Comparison of ENCODE assay signal across 8 cellular contexts in the genomic region with DNA sequence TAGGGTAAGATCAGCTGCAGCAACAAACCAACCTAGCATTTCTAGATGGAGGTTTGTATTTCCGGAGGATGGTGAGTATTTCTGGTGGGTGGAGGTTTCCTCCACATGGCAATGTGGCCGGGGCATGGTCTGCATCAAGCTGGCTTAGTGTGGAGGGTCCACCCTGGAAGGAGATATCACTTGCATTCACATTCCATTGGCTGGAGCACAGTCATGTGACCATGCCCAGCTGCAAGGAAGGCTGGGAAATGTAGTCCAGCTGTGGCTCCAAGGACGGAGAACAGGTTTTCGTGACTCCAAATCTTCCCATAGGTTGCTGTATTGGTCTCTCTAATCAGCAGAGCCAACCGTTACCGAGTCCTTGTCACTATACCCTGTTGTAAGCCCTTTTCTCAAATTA.
DNase-seq lines count a peak whose midpoint lies in the region; TF ChIP-seq lines count a peak whose summit lies in the region.

No MANE protein-coding gene starts in this region.

- peaks cover 38% of the 10 kb centered on the region for H3K4me1 Mint-ChIP-seq in activated CD4-positive, alpha-beta T cell treated with anti-CD3 and anti-CD28 coated beads, Interleukin-2, amount 10 ng/mL, durations not matched to agents 24 days and 14 days

- peaks cover 36% of the 10 kb centered on the region for H4K20me1 ChIP-seq in osteoblast (ENCODE audit: insufficient read depth, low read length)

- intact Hi-C loops in activated CD4-positive, alpha-beta T cell treated with anti-CD3 and anti-CD28 coated beads, Interleukin-2, amount 10 ng/mL, durations not matched to agents 24 days and 14 days (cut with micrococcal nuclease) = loop anchor here (5.0 kb wide), 2 partner anchors 72 to 158 kb away; partner anchors contain the start of gene PEMT
- intact Hi-C loops in thyroid gland (cut with DNase I) = no loop called here

- DNase-seq in DMS 273 (lab: John Stamatoyannopoulos, UW; ENCODE audit: unreplicated experiment) = peak; percentile 75
- DNase-seq in DMS 273 treated with DMSO at 0.1 percent for 48 hours (lab: John Stamatoyannopoulos, UW) = no peak
- DNase-seq in NB4 (ENCODE audit: low read depth) = peak; percentile 76
- DNase-seq in activated CD4-positive, alpha-beta T cell treated with anti-CD3 and anti-CD28 coated beads, Interleukin-2, amount 10 ng/mL, durations not matched to agents 24 days and 14 days = peak; percentile 87
- peak in 2 of 3 donors; percentile 25 to 34 for DNase-seq in effector memory CD4-positive, alpha-beta T cell
- DNase-seq in osteoblast (ENCODE audit: insufficient read length, low spot score, missing footprints) = peak; percentile 88
- no peak for DNase-seq in thyroid gland
- DNase-seq in HCEC 1CT = no peak

- H3K4me2 ChIP-seq in osteoblast (ENCODE audit: insufficient read depth, low read length) = no peak overlapping the region

- H3K27ac Mint-ChIP-seq in activated CD4-positive, alpha-beta T cell treated with anti-CD3 and anti-CD28 coated beads, Interleukin-2, amount 10 ng/mL, durations not matched to agents 24 days and 14 days = peak overlapping the region; percentile 73

- TF ChIP-seq CTCF in NB4 (IDR thresholded peaks at IDR 0.05; ENCODE audit: low read depth, low read length) (no peak), osteoblast (IDR thresholded peaks at IDR 0.05; ENCODE audit: extremely low read depth, low read depth, low read length) (no peak), thyroid gland (IDR thresholded peaks at IDR 0.05) (no peak)

- H2AFZ ChIP-seq in osteoblast (ENCODE audit: low read length) = no peak overlapping the region

- no peaks in the 10 kb centered on the region for H3K36me3 Mint-ChIP-seq in activated CD4-positive, alpha-beta T cell treated with anti-CD3 and anti-CD28 coated beads, Interleukin-2, amount 10 ng/mL, durations not matched to agents 24 days and 14 days (ENCODE audit: low read depth)

- H3K27ac ChIP-seq in effector memory CD4-positive, alpha-beta T cell (ENCODE audit: insufficient read depth, low read length, poor library complexity, severe bottlenecking) = peak overlapping the region; percentile 31
- no peak overlapping the region for H3K27ac ChIP-seq in osteoblast (ENCODE audit: low read depth, low read length)
- no peak overlapping the region for H3K27ac ChIP-seq in thyroid gland

- no peaks in the 10 kb centered on the region for H3K36me3 ChIP-seq in effector memory CD4-positive, alpha-beta T cell (ENCODE audit: control insufficient read depth, insufficient read depth, low read length)
- H3K36me3 ChIP-seq in osteoblast (ENCODE audit: insufficient read depth, low read length) (no peaks in the 10 kb centered on the region), thyroid gland (no peaks in the 10 kb centered on the region)

- H3K9me3 Mint-ChIP-seq in activated CD4-positive, alpha-beta T cell treated with anti-CD3 and anti-CD28 coated beads, Interleukin-2, amount 10 ng/mL, durations not matched to agents 24 days and 14 days = no peaks in the 10 kb centered on the region

- H3K9me3 ChIP-seq in effector memory CD4-positive, alpha-beta T cell (ENCODE audit: control insufficient read depth, low read length) = no peaks in the 10 kb centered on the region
- H3K9me3 ChIP-seq in osteoblast (ENCODE audit: low read depth, low read length) (no peaks in the 10 kb centered on the region), thyroid gland (no peaks in the 10 kb centered on the region)

- 76% methylated on average over 6 of the region's 6 CpGs for WGBS in thyroid gland, 2 donors

- H3K27me3 ChIP-seq in effector memory CD4-positive, alpha-beta T cell (replicated peaks; ENCODE audit: control insufficient read depth, insufficient read depth, low read length, poor library complexity, severe bottlenecking) = no peaks in the 10 kb centered on the region
- H3K27me3 ChIP-seq in osteoblast (ENCODE audit: insufficient read depth, low read length) (no peaks in the 10 kb centered on the region), thyroid gland (no peaks in the 10 kb centered on the region)

- H3K27me3 Mint-ChIP-seq in activated CD4-positive, alpha-beta T cell treated with anti-CD3 and anti-CD28 coated beads, Interleukin-2, amount 10 ng/mL, durations not matched to agents 24 days and 14 days = no peaks in the 10 kb centered on the region

- no peak overlapping the region for H3K4me3 ChIP-seq in NB4 (ENCODE audit: low read depth, low read length)
- H3K4me3 ChIP-seq in effector memory CD4-positive, alpha-beta T cell (ENCODE audit: insufficient read depth, low read depth, low read length, poor library complexity, severe bottlenecking) = no peak overlapping the region
- H3K4me3 ChIP-seq in osteoblast (ENCODE audit: insufficient read depth, low read length) = no peak overlapping the region
- H3K4me3 ChIP-seq in thyroid gland (replicated peaks in 1 of 3) = no peak overlapping the region

- H3K4me1 ChIP-seq in effector memory CD4-positive, alpha-beta T cell (ENCODE audit: control insufficient read depth, insufficient read depth, low read length, poor library complexity, severe bottlenecking) = peaks cover 40% of the 10 kb centered on the region
- H3K4me1 ChIP-seq in osteoblast (ENCODE audit: insufficient read depth, low read length) (peaks cover 14% of the 10 kb centered on the region), thyroid gland (peaks cover 29 to 50% of the 10 kb centered on the region in 2 donors)

- peaks cover 83% of the 10 kb centered on the region for H3K79me2 ChIP-seq in osteoblast (ENCODE audit: insufficient read depth, low read length)

- no peak for TF ChIP-seq POLR2A in NB4 (IDR thresholded peaks at IDR 0.05; ENCODE audit: extremely low read depth, insufficient read length)
- TF ChIP-seq POLR2A in thyroid gland (IDR thresholded peaks at IDR 0.05) = no peak

- H3K4me3 Mint-ChIP-seq in activated CD4-positive, alpha-beta T cell treated with anti-CD3 and anti-CD28 coated beads, Interleukin-2, amount 10 ng/mL, durations not matched to agents 24 days and 14 days = peak overlapping the region; percentile 24

Comparison
In these comparisons a context has a peak if more than half of its experiments do, and no peak if none do; other contexts are left out.
1. DNase-seq: peak in DMS 273 (single experiment), NB4 (single experiment), activated CD4-positive, alpha-beta T cell treated with anti-CD3 and anti-CD28 coated beads, Interleukin-2, amount 10 ng/mL, durations not matched to agents 24 days and 14 days (single experiment), effector memory CD4-positive, alpha-beta T cell (2 of 3) and osteoblast (single experiment); none in DMS 273 treated with DMSO at 0.1 percent for 48 hours (single experiment), thyroid gland (0 of 2) and HCEC 1CT (single experiment).